In genomic region chr5:118486647-118487046, GRCh38 we compare ENCODE assay signal across 24 cellular contexts.
"Had no signal": no experiment of that assay in that cellular context is flagged by ENCODE, and none has a peak within 500 bp of the region (broad histone marks: within the 10 kb centered on the region; RNA-seq: fewer than 3 reads in every experiment).

No MANE protein-coding gene starts in this region.

- H3K27ac ChIP-seq: body of pancreas, cardiac muscle cell, prostate gland, right atrium auricular region, spleen, testis, vagina, VCaP had no signal

- FAIRE-seq: endothelial cell of umbilical vein, frontal cortex, islet of Langerhans had no signal

- ATAC-seq: activated CD8-positive, alpha-beta T cell treated with anti-CD3 and anti-CD28 coated beads, Interleukin-2, amount 10 ng/mL, durations not matched to agents 7 days and 5 days; body of pancreas; esophagus mucosa; left cardiac atrium; naive thymus-derived CD4-positive, alpha-beta T cell had no signal

- H3K4me3 ChIP-seq: body of pancreas, cardiac muscle cell, prostate gland, right atrium auricular region, spleen, testis, vagina had no signal

- H3K9me3 ChIP-seq: body of pancreas, prostate gland, right atrium auricular region, testis, vagina had no signal

- DNase-seq: activated CD4-positive, alpha-beta T cell treated with anti-CD3 and anti-CD28 coated beads, Interleukin-2, amount 50 U/mL, for 1 hour; activated CD4-positive, CD25-positive, alpha-beta regulatory T cell treated with anti-CD3 and anti-CD28 coated beads, Interleukin-2, amount 50 U/mL, for 72 hours; activated CD8-positive, alpha-beta T cell treated with anti-CD3 and anti-CD28 coated beads, Interleukin-2, amount 10 ng/mL, durations not matched to agents 7 days and 5 days; activated gamma-delta T cell treated with Interleukin-2 at 50 U/mL for 16 hours; anterior cingulate cortex; body of pancreas; effector CD8-positive, alpha-beta T cell; glutamatergic neuron; hippocampal formation; left cardiac atrium; naive thymus-derived CD4-positive, alpha-beta T cell; spleen; stimulated activated CD4-positive, alpha-beta T cell treated with anti-CD3 and anti-CD28 coated beads, Interleukin-4, amount 100 ng/mL, for 1 hour; stimulated activated naive CD4-positive, alpha-beta T cell; testis had no signal

- H3K36me3 ChIP-seq: cardiac muscle cell, prostate gland, right atrium auricular region, spleen, vagina had no signal

- H3K27me3 ChIP-seq: body of pancreas, cardiac muscle cell, right atrium auricular region, spleen, testis, vagina had no signal

- H3K4me1 ChIP-seq: body of pancreas, prostate gland, right atrium auricular region, spleen, testis, vagina had no signal
